23 cellular contexts compared by ENCODE assay signal in genomic region chr14:45038865-45039264, GRCh38.
"Had no signal": no experiment of that assay in that cellular context is flagged by ENCODE, and none has a peak within 500 bp of the region (broad histone marks: within the 10 kb centered on the region; RNA-seq: fewer than 3 reads in every experiment).

No MANE protein-coding gene starts in this region.

- H3K4me2 ChIP-seq: hepatocyte had no signal

- H3K79me2 ChIP-seq: hepatocyte had no signal

- H3K9me3 Mint-ChIP-seq: activated naive CD8-positive, alpha-beta T cell treated with anti-CD3 and anti-CD28 coated beads, Interleukin-2, amount 50 U/mL, for 24 hours; naive thymus-derived CD8-positive, alpha-beta T cell; T-helper 1 cell treated with Interleukin-12 subunit alpha and Interleukin-12 subunit beta and Interleukin-4 antibody, amounts not matched to agents 30 μg/mL and 1 μg/mL, for 36 hours had no signal

- H3K27ac ChIP-seq: cardiac muscle cell, foreskin keratinocyte, hepatocyte, left ventricle myocardium inferior, prostate gland, spleen, thoracic aorta, upper lobe of left lung had no signal

- H3K4me3 Mint-ChIP-seq: activated CD4-positive, alpha-beta memory T cell treated with anti-CD3 and anti-CD28 coated beads, Interleukin-2, amount 10 ng/mL, durations not matched to agents 7 days and 5 days; activated CD8-positive, alpha-beta memory T cell treated with anti-CD3 and anti-CD28 coated beads, Interleukin-2, amount 10 ng/mL, durations not matched to agents 7 days and 5 days; activated naive CD8-positive, alpha-beta T cell treated with anti-CD3 and anti-CD28 coated beads, Interleukin-2, amount 50 U/mL, for 24 hours; mesothelial cell of epicardium; naive thymus-derived CD8-positive, alpha-beta T cell; T-helper 1 cell treated with Interleukin-12 subunit alpha and Interleukin-12 subunit beta and Interleukin-4 antibody, amounts not matched to agents 30 μg/mL and 1 μg/mL, for 36 hours had no signal

- H2AFZ ChIP-seq: hepatocyte had no signal

- H3K27me3 ChIP-seq: cardiac muscle cell, foreskin keratinocyte, hepatocyte, spleen, upper lobe of left lung had no signal

- DNase-seq: activated CD4-positive, alpha-beta memory T cell treated with anti-CD3 and anti-CD28 coated beads, Interleukin-2, amount 10 ng/mL, durations not matched to agents 7 days and 5 days; activated CD4-positive, alpha-beta T cell treated with anti-CD3 and anti-CD28 coated beads for 48 hours; activated CD4-positive, CD25-positive, alpha-beta regulatory T cell; activated CD8-positive, alpha-beta memory T cell treated with anti-CD3 and anti-CD28 coated beads, Interleukin-2, amount 10 ng/mL, durations not matched to agents 7 days and 5 days; activated gamma-delta T cell; activated naive CD4-positive, alpha-beta T cell treated with anti-CD3 and anti-CD28 coated beads, Interleukin-2, amount 50 U/mL, for 16 hours; activated naive CD8-positive, alpha-beta T cell treated with anti-CD3 and anti-CD28 coated beads, Interleukin-2, amount 50 U/mL, for 24 hours; activated T-cell treated with anti-CD3 and anti-CD28 coated beads for 4 hours; foreskin keratinocyte; glutamatergic neuron; left ventricle myocardium inferior; naive thymus-derived CD8-positive, alpha-beta T cell; spleen; stimulated activated CD4-positive, alpha-beta T cell treated with anti-CD3 and anti-CD28 coated beads, Interleukin-4, amount 100 ng/mL, for 1 hour; stimulated activated naive CD4-positive, alpha-beta T cell treated with Interleukin-2 at 50 U/mL for 16 hours; T1000 had no signal

- H3K27ac Mint-ChIP-seq: activated CD4-positive, alpha-beta memory T cell treated with anti-CD3 and anti-CD28 coated beads, Interleukin-2, amount 10 ng/mL, durations not matched to agents 7 days and 5 days; activated CD8-positive, alpha-beta memory T cell treated with anti-CD3 and anti-CD28 coated beads, Interleukin-2, amount 10 ng/mL, durations not matched to agents 7 days and 5 days; activated naive CD8-positive, alpha-beta T cell treated with anti-CD3 and anti-CD28 coated beads, Interleukin-2, amount 50 U/mL, for 24 hours; mesothelial cell of epicardium; T-helper 1 cell treated with Interleukin-12 subunit alpha and Interleukin-12 subunit beta and Interleukin-4 antibody, amounts not matched to agents 30 μg/mL and 1 μg/mL, for 36 hours had no signal

- H3K4me3 ChIP-seq: cardiac muscle cell, hepatocyte, left ventricle myocardium inferior, prostate gland, spleen, thoracic aorta, upper lobe of left lung had no signal

- H3K27me3 Mint-ChIP-seq: activated CD4-positive, alpha-beta memory T cell treated with anti-CD3 and anti-CD28 coated beads, Interleukin-2, amount 10 ng/mL, durations not matched to agents 7 days and 5 days; activated CD8-positive, alpha-beta memory T cell treated with anti-CD3 and anti-CD28 coated beads, Interleukin-2, amount 10 ng/mL, durations not matched to agents 7 days and 5 days; activated naive CD8-positive, alpha-beta T cell treated with anti-CD3 and anti-CD28 coated beads, Interleukin-2, amount 50 U/mL, for 24 hours; naive thymus-derived CD8-positive, alpha-beta T cell had no signal

- H3K4me1 ChIP-seq: foreskin keratinocyte, prostate gland, spleen, upper lobe of left lung had no signal

- H3K9me3 ChIP-seq: left ventricle myocardium inferior, prostate gland, thoracic aorta, upper lobe of left lung had no signal

- H3K4me1 Mint-ChIP-seq: activated CD4-positive, alpha-beta memory T cell treated with anti-CD3 and anti-CD28 coated beads, Interleukin-2, amount 10 ng/mL, durations not matched to agents 7 days and 5 days; activated CD8-positive, alpha-beta memory T cell treated with anti-CD3 and anti-CD28 coated beads, Interleukin-2, amount 10 ng/mL, durations not matched to agents 7 days and 5 days; activated naive CD8-positive, alpha-beta T cell treated with anti-CD3 and anti-CD28 coated beads, Interleukin-2, amount 50 U/mL, for 24 hours; mesothelial cell of epicardium; naive thymus-derived CD8-positive, alpha-beta T cell had no signal

- ATAC-seq: activated CD8-positive, alpha-beta memory T cell treated with anti-CD3 and anti-CD28 coated beads, Interleukin-2, amount 10 ng/mL, durations not matched to agents 7 days and 5 days; activated naive CD8-positive, alpha-beta T cell treated with anti-CD3 and anti-CD28 coated beads, Interleukin-2, amount 50 U/mL, for 24 hours; foreskin keratinocyte; naive thymus-derived CD8-positive, alpha-beta T cell had no signal
